18 cellular contexts compared by ENCODE assay signal in genomic region chr7:1584700-1585099, GRCh38.
"Had no signal": no experiment of that assay in that cellular context is flagged by ENCODE, and none has a peak within 500 bp of the region (broad histone marks: within the 10 kb centered on the region; RNA-seq: fewer than 3 reads in every experiment).

No MANE protein-coding gene starts in this region.

- H3K9me3 Mint-ChIP-seq: naive B cell had no signal

- H3K27ac ChIP-seq: esophagus squamous epithelium, gastroesophageal sphincter, neutrophil, right atrium auricular region, uterus had no signal

- H3K4me1 ChIP-seq: uterus had no signal

- H3K9me3 ChIP-seq: neutrophil had no signal

- H3K36me3 Mint-ChIP-seq: naive B cell had no signal

- DNase-seq: dermis blood vessel endothelial cell; esophagus squamous epithelium; foreskin fibroblast; kidney; left cardiac atrium; left ventricle myocardium superior; mesendoderm; naive B cell; small intestine; stimulated activated CD4-positive, alpha-beta T cell treated with anti-CD3 and anti-CD28 coated beads, Interleukin-12 subunit alpha, Interleukin-12 subunit beta, amount 100 ng/mL, for 4 hours; stimulated activated naive CD4-positive, alpha-beta T cell treated with Interleukin-2 at 50 U/mL for 16 hours; trophoblast cell; uterus had no signal

- H3K27ac Mint-ChIP-seq: nephron had no signal

- H3K4me3 Mint-ChIP-seq: naive B cell, nephron had no signal

- H3K36me3 ChIP-seq: esophagus squamous epithelium, gastroesophageal sphincter, neutrophil, right atrium auricular region, uterus had no signal

- H3K27me3 ChIP-seq: right atrium auricular region, uterus had no signal

- ATAC-seq: gastroesophageal sphincter, left cardiac atrium, left ventricle myocardium superior had no signal

- H3K4me3 ChIP-seq: esophagus squamous epithelium, gastroesophageal sphincter, lung, right atrium auricular region, uterus had no signal
